ENCODE assay signal across 9 cellular contexts in the genomic region with DNA sequence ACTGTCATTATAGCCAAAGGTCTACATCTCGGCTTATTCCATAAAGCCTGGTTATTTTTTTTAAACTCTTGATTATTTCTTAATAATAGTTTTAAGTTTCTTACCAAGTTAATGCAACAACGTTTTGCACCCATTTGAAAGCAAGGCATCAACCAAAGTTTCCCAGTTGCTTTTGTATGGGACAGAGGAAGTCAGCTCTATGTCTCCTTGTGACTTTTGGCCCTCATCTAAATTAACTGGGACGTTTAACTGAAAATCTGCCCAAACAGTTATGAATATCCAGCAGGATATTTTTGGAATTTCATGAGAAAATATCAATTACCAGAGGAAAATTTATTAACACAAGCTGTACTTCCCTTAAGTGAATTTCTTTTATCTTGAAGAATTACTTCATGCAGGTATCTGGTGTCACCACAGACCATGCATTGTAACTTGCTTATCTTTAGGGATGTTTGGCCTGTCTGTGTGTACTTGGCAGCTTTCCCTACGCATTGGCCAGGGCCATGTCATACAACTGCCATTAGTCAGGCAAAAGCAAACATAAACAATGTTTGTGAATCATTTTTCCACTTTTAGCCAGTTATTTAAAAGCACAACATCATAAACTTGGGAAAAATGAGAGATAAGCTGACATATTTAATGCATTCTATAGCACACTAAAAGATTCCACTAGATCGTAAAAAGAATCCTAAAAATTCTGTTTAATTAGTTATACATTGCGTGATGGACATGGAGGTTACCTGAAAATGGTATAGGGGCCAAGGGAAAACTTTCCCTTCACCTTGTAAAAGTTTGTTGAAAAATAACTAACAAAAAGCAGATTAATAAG.
DNase-seq lines count a peak whose midpoint lies in the region; ATAC-seq and TF ChIP-seq lines count a peak whose summit lies in the region.
"Had no signal": no experiment of that assay in that cellular context is flagged by ENCODE, and none has a peak within 500 bp of the region (broad histone marks: within the 10 kb centered on the region; RNA-seq: fewer than 3 reads in every experiment).

No MANE protein-coding gene starts in this region.

- no peaks in the 10 kb centered on the region for H3K36me3 ChIP-seq in right atrium auricular region
- no peaks in the 10 kb centered on the region for H3K36me3 ChIP-seq in aorta (ENCODE audit: control insufficient read depth in 1 of 2, insufficient read depth in 2 of 2, low read length in 1 of 2)

- intact Hi-C loops in Right ventricle myocardium inferior (cut with DNase I), result no loop called here
- intact Hi-C loops in aorta (cut with DNase I), result loop anchor here (5.0 to 10.0 kb wide), 6 partner anchors 48 to 322 kb away; partner anchors contain the start of gene PDE5A (in 1 of the 2)

- DNase-seq in Right ventricle myocardium inferior (ENCODE audit: missing footprints), result no peak
- DNase-seq in right atrium auricular region (ENCODE audit: low spot score), result no peak
- peak; percentile 86 for DNase-seq in astrocyte of the hippocampus (ENCODE audit: low read depth, low spot score)
- DNase-seq in left kidney (ENCODE audit: low read depth, low spot score), result peak; percentile 79
- DNase-seq in aorta, result peak; percentile 75 to 83
- no peak for DNase-seq in stimulated activated CD4-positive, alpha-beta T cell treated with anti-CD3 and anti-CD28 coated beads, Interleukin-1b, Interleukin-23, amount 100 ng/mL, for 48 hours
- DNase-seq: activated CD8-positive, alpha-beta memory T cell treated with anti-CD3 and anti-CD28 coated beads, Interleukin-2, amount 50 U/mL, for 48 hours had no signal

- WGBS in aorta, 2 donors, result 7 to 9% methylated on average over 6 of the region's 6 CpGs

- no peaks in the 10 kb centered on the region for H3K9me3 ChIP-seq in right atrium auricular region
- no peaks in the 10 kb centered on the region for H3K9me3 ChIP-seq in aorta (ENCODE audit: control insufficient read depth, low read length)

- H3K27me3 ChIP-seq in right atrium auricular region (no peaks in the 10 kb centered on the region), aorta (ENCODE audit: control insufficient read depth in 1 of 2, insufficient read depth in 2 of 2, low read length in 1 of 2) (no peaks in the 10 kb centered on the region)

- H3K27ac ChIP-seq in right atrium auricular region, result peak overlapping the region in 1 of 2 donors; percentile 67
- peak overlapping the region; percentile 42 to 98 for H3K27ac ChIP-seq in aorta (ENCODE audit: low read depth in 1 of 2, low read length in 2 of 2)

- peak; percentile 56 for ATAC-seq in Right ventricle myocardium inferior
- peak; percentile 59 for ATAC-seq in aorta (ENCODE audit: low FRiP score)
- ATAC-seq in HG02840 (IDR thresholded peaks at IDR 0.05; ENCODE audit: low FRiP score, unreplicated experiment), result no peak
- no peak for ATAC-seq in HG03196 (IDR thresholded peaks at IDR 0.05; ENCODE audit: unreplicated experiment)

- H3K4me1 ChIP-seq in right atrium auricular region (peaks cover 0 to 32% of the 10 kb centered on the region in 2 donors), aorta (ENCODE audit: control insufficient read depth in 1 of 2, insufficient read depth in 2 of 2, low read length in 2 of 2) (peaks cover 7 to 19% of the 10 kb centered on the region in 2 donors)

- no peak overlapping the region for H3K4me3 ChIP-seq in right atrium auricular region
- H3K4me3 ChIP-seq in aorta (ENCODE audit: low read length in 2 of 2), result no peak overlapping the region

- no peak for TF ChIP-seq CTCF in right atrium auricular region (IDR thresholded peaks at IDR 0.05)

Comparison
In these comparisons a context has a peak if more than half of its experiments do, and no peak if none do; other contexts are left out.
1. ATAC-seq: peak in Right ventricle myocardium inferior (single experiment) and aorta (single experiment); none in HG02840 (single experiment) and HG03196 (single experiment).
2. DNase-seq: peak in astrocyte of the hippocampus (single experiment), left kidney (single experiment) and aorta (2 of 2); none in Right ventricle myocardium inferior (single experiment), right atrium auricular region (single experiment) and stimulated activated CD4-positive, alpha-beta T cell treated with anti-CD3 and anti-CD28 coated beads, Interleukin-1b, Interleukin-23, amount 100 ng/mL, for 48 hours (single experiment).